27 cellular contexts compared by ENCODE assay signal in genomic region chr1:210416681-210417080, GRCh38.
"Had no signal": no experiment of that assay in that cellular context is flagged by ENCODE, and none has a peak within 500 bp of the region (broad histone marks: within the 10 kb centered on the region; RNA-seq: fewer than 3 reads in every experiment).

No MANE protein-coding gene starts in this region.

- H3K4me3 Mint-ChIP-seq: activated CD4-positive, alpha-beta T cell treated with anti-CD3 and anti-CD28 coated beads for 36 hours; activated CD4-positive, alpha-beta T cell treated with anti-CD3 and anti-CD28 coated beads, Interleukin-2, amount 10 ng/mL, durations not matched to agents 7 days and 5 days; activated naive CD4-positive, alpha-beta T cell treated with anti-CD3 and anti-CD28 coated beads for 36 hours; activated T-cell treated with anti-CD3 and anti-CD28 coated beads, Interleukin-2, amount 50 U/mL, for 4 hours; activated T-helper 1 cell treated with anti-CD3 and anti-CD28 coated beads, Interleukin-12 subunit alpha, Interleukin-12 subunit beta, Interleukin-2, Interleukin-4 antibody, amounts not matched to agents 30 ng/mL and 10 ng/mL and 1 ng/mL, durations not matched to agents 14 hours and 24 hours and 36 hours had no signal

- H3K9ac ChIP-seq: KMS-11 had no signal

- H3K4me1 Mint-ChIP-seq: activated CD4-positive, alpha-beta T cell treated with anti-CD3 and anti-CD28 coated beads, Interleukin-2, amount 10 ng/mL, durations not matched to agents 7 days and 5 days had no signal

- H3K27me3 Mint-ChIP-seq: activated CD4-positive, alpha-beta T cell treated with anti-CD3 and anti-CD28 coated beads for 36 hours; activated CD4-positive, alpha-beta T cell treated with anti-CD3 and anti-CD28 coated beads, Interleukin-2, amount 10 ng/mL, durations not matched to agents 7 days and 5 days had no signal

- H3K27ac ChIP-seq: brain microvascular endothelial cell, KMS-11, SJCRH30, SK-N-MC had no signal

- H3K36me3 ChIP-seq: brain microvascular endothelial cell, SJCRH30 had no signal

- H3K9me3 ChIP-seq: SJCRH30 had no signal

- H3K4me2 ChIP-seq: KMS-11 had no signal

- H3K36me3 Mint-ChIP-seq: activated naive CD4-positive, alpha-beta T cell treated with anti-CD3 and anti-CD28 coated beads, Interleukin-2, amount 50 U/mL, for 72 hours had no signal

- H3K27me3 ChIP-seq: brain microvascular endothelial cell, SJCRH30 had no signal

- DNase-seq: activated CD4-positive, alpha-beta T cell treated with anti-CD3 and anti-CD28 coated beads for 36 hours; activated CD4-positive, alpha-beta T cell treated with anti-CD3 and anti-CD28 coated beads, Interleukin-2, amount 10 ng/mL, durations not matched to agents 7 days and 5 days; activated CD4-positive, alpha-beta T cell treated with anti-CD3 and anti-CD28 coated beads, Interleukin-2, amount 50 U/mL, for 48 hours; activated CD8-positive, alpha-beta memory T cell treated with anti-CD3 and anti-CD28 coated beads, Interleukin-2, amount 50 U/mL, for 4 hours; activated gamma-delta T cell treated with Interleukin-2 at 50 U/mL for 16 hours; activated naive CD4-positive, alpha-beta T cell treated with anti-CD3 and anti-CD28 coated beads for 36 hours; activated T-cell treated with anti-CD3 and anti-CD28 coated beads for 4 hours; activated T-cell treated with anti-CD3 and anti-CD28 coated beads, Interleukin-2, amount 50 U/mL, for 4 hours; amniotic stem cell; aorta; brain microvascular endothelial cell; central memory CD4-positive, alpha-beta T cell; NCI-H1105; NCI-H1417 treated with DMSO at 0.1 percent for 48 hours; NCI-H187 treated with DMSO at 0.1 percent for 48 hours; NCI-H2081; NCI-H345; NCI-H524 treated with DMSO at 0.1 percent for 48 hours; SHP77; SJCRH30; T1000 had no signal

- ATAC-seq: activated CD4-positive, alpha-beta T cell treated with anti-CD3 and anti-CD28 coated beads for 36 hours; activated CD4-positive, CD25-positive, alpha-beta regulatory T cell treated with anti-CD3 and anti-CD28 coated beads, Interleukin-2, amount 50 U/mL, for 24 hours; activated naive CD4-positive, alpha-beta T cell treated with anti-CD3 and anti-CD28 coated beads, Interleukin-2, amount 50 U/mL, for 72 hours; activated T-cell treated with anti-CD3 and anti-CD28 coated beads, Interleukin-2, amount 50 U/mL, for 4 hours; Panc1 had no signal

- H3K27ac Mint-ChIP-seq: activated CD4-positive, alpha-beta T cell treated with anti-CD3 and anti-CD28 coated beads for 36 hours; activated CD4-positive, alpha-beta T cell treated with anti-CD3 and anti-CD28 coated beads, Interleukin-2, amount 10 ng/mL, durations not matched to agents 7 days and 5 days; activated naive CD4-positive, alpha-beta T cell treated with anti-CD3 and anti-CD28 coated beads for 36 hours; activated T-helper 1 cell treated with anti-CD3 and anti-CD28 coated beads, Interleukin-12 subunit alpha, Interleukin-12 subunit beta, Interleukin-2, Interleukin-4 antibody, amounts not matched to agents 30 ng/mL and 10 ng/mL and 1 ng/mL, durations not matched to agents 14 hours and 24 hours and 36 hours had no signal

- H3K9me3 Mint-ChIP-seq: activated CD4-positive, alpha-beta T cell treated with anti-CD3 and anti-CD28 coated beads, Interleukin-2, amount 10 ng/mL, durations not matched to agents 7 days and 5 days; activated naive CD4-positive, alpha-beta T cell treated with anti-CD3 and anti-CD28 coated beads for 36 hours; activated naive CD4-positive, alpha-beta T cell treated with anti-CD3 and anti-CD28 coated beads, Interleukin-2, amount 50 U/mL, for 72 hours; activated T-cell treated with anti-CD3 and anti-CD28 coated beads, Interleukin-2, amount 50 U/mL, for 4 hours; activated T-helper 1 cell treated with anti-CD3 and anti-CD28 coated beads, Interleukin-12 subunit alpha, Interleukin-12 subunit beta, Interleukin-2, Interleukin-4 antibody, amounts not matched to agents 30 ng/mL and 10 ng/mL and 1 ng/mL, durations not matched to agents 14 hours and 24 hours and 36 hours had no signal

- H3K4me3 ChIP-seq: SJCRH30, SK-N-MC had no signal
